In the genomic region with DNA sequence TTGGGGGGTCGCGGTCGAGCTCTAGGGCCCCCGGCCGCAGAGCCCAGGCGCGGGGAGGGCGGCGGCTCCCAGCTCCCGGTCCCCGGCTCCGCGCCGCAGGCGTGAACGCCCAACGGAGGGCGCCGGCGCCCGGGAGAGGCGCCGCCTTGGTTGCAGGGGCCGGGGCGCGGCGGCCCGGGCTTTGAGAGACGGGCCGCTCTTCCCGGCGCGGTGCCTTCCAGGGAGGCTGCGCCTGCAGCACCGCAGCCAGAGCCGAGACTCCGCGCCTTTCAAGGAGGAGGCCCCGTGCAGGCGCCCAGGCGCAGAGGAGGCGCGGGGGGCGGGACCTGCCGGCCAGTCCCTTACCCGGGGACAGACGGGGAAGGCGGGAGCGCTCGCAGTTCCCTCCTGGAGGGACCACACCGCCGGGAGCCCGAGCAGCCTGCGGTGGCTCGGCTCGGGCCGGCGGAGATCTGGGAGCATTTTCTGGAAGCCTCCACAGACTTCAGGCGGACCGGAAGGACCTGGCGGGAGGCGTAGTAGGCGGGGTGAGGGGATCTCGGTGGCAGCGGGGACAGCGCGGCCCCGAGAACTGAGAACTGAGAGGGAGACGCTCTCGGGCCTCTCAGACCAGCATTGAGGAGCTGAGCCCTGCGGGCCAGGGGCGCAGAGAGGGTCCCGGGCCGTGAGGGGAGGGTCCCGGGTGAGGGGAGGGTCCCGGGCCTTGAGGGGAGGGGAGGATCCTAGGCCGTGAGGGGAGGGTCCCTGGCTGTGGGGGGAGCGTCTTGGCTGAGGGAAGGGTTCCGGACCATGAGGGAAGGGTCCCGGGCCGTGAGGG, we compare ENCODE assay signal across 1 cellular context.
TF ChIP-seq lines count a peak whose summit lies in the region.

No MANE protein-coding gene starts in this region.

TF ChIP-seq in HEK293, 187 proteins besides CTCF, POLR2A, EP300 and RAD21 (continued from another document and continues in another):
- TF ChIP-seq ZNF510 (tag by site-specific recombination; IDR thresholded peaks at IDR 0.05; ENCODE audit: insufficient replicate concordance) (no peak), GFI1B (tag by site-specific recombination; IDR thresholded peaks at IDR 0.05) (no peak), ZNF624 (tag by site-specific recombination; IDR thresholded peaks at IDR 0.05) (no peak), ZNF311 (tag by site-specific recombination; IDR thresholded peaks at IDR 0.05; ENCODE audit: borderline replicate concordance) (no peak), ZNF571 (tag by site-specific recombination; IDR thresholded peaks at IDR 0.05) (no peak), OVOL3 (tag by site-specific recombination; IDR thresholded peaks at IDR 0.05) (no peak), ZFHX2 (tag by site-specific recombination; conservative IDR thresholded peaks at IDR 0.05) (no peak), ZNF596 (tag by site-specific recombination; IDR thresholded peaks at IDR 0.05) (no peak), HOXC10 (CRISPR knock-in tag; IDR thresholded peaks at IDR 0.05) (no peak), ZNF114 (tag by site-specific recombination; IDR thresholded peaks at IDR 0.05) (no peak), ZNF830 (tag by site-specific recombination; IDR thresholded peaks at IDR 0.05; ENCODE audit: low read depth) (no peak), ZNF76 (tag by site-specific recombination; IDR thresholded peaks at IDR 0.05; ENCODE audit: borderline replicate concordance, low read depth) (no peak), HOXD13 (CRISPR knock-in tag; IDR thresholded peaks at IDR 0.05; ENCODE audit: borderline replicate concordance) (no peak), ZNF555 (tag by site-specific recombination; conservative IDR thresholded peaks at IDR 0.05) (no peak), SP2 (tag by site-specific recombination; IDR thresholded peaks at IDR 0.05) (peak; percentile 81), ZNF341 (tag by site-specific recombination; IDR thresholded peaks at IDR 0.05; ENCODE audit: low read depth) (peak; percentile 80), ZNF37A (tag by site-specific recombination; IDR thresholded peaks at IDR 0.05) (no peak), FEZF1 (tag by site-specific recombination; IDR thresholded peaks at IDR 0.05) (no peak), ZNF677 (tag by site-specific recombination; IDR thresholded peaks at IDR 0.05) (peak; percentile 44; the same call in 1 of the 2 replicates), ZNF174 (tag by site-specific recombination; IDR thresholded peaks at IDR 0.05) (no peak), SCRT1 (tag by site-specific recombination; IDR thresholded peaks at IDR 0.05; ENCODE audit: borderline replicate concordance) (no peak), ZNF610 (tag by site-specific recombination; IDR thresholded peaks at IDR 0.05; ENCODE audit: borderline replicate concordance) (no peak), BCL11B (tag by site-specific recombination; IDR thresholded peaks at IDR 0.05; ENCODE audit: low read depth) (no peak), ZNF664 (tag by site-specific recombination; IDR thresholded peaks at IDR 0.05) (no peak), ZNF544 (tag by site-specific recombination; IDR thresholded peaks at IDR 0.05) (no peak), ZBTB17 (tag by site-specific recombination; IDR thresholded peaks at IDR 0.05) (no peak; the same call in 1 of the 2 replicates), ZNF354C (tag by site-specific recombination; IDR thresholded peaks at IDR 0.05; ENCODE audit: borderline replicate concordance, low read depth) (no peak), ZFP41 (tag by site-specific recombination; IDR thresholded peaks at IDR 0.05; ENCODE audit: borderline replicate concordance) (no peak), ZNF660 (tag by site-specific recombination; IDR thresholded peaks at IDR 0.05) (0 out of 2 replicates have a peak, but pooled peaks have one; percentile 61), ZBTB8A (tag by site-specific recombination; IDR thresholded peaks at IDR 0.05) (peak; percentile 94), ZNF777 (tag by site-specific recombination; IDR thresholded peaks at IDR 0.05; ENCODE audit: borderline replicate concordance) (no peak), ZSCAN16 (tag by site-specific recombination; IDR thresholded peaks at IDR 0.05) (no peak), ZNF16 (tag by site-specific recombination; IDR thresholded peaks at IDR 0.05; ENCODE audit: low read depth) (no peak)
- TF ChIP-seq, protein P1, sequence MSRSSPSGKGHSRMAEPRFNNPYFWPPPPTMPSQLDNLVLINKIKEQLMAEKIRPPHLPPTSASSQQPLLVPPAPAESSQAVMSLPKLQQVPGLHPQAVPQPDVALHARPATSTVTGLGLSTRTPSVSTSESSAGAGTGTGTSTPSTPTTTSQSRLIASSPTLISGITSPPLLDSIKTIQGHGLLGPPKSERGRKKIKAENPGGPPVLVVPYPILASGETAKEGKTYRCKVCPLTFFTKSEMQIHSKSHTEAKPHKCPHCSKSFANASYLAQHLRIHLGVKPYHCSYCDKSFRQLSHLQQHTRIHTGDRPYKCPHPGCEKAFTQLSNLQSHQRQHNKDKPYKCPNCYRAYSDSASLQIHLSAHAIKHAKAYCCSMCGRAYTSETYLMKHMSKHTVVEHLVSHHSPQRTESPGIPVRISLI (tag by site-specific recombination; IDR thresholded peaks at IDR 0.05), result no peak
- TF ChIP-seq, protein P2, sequence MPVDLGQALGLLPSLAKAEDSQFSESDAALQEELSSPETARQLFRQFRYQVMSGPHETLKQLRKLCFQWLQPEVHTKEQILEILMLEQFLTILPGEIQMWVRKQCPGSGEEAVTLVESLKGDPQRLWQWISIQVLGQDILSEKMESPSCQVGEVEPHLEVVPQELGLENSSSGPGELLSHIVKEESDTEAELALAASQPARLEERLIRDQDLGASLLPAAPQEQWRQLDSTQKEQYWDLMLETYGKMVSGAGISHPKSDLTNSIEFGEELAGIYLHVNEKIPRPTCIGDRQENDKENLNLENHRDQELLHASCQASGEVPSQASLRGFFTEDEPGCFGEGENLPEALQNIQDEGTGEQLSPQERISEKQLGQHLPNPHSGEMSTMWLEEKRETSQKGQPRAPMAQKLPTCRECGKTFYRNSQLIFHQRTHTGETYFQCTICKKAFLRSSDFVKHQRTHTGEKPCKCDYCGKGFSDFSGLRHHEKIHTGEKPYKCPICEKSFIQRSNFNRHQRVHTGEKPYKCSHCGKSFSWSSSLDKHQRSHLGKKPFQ (tag by site-specific recombination; IDR thresholded peaks at IDR 0.05), result peak; percentile 65; the same call in 1 of the 2 replicates
- TF ChIP-seq, protein P3, sequence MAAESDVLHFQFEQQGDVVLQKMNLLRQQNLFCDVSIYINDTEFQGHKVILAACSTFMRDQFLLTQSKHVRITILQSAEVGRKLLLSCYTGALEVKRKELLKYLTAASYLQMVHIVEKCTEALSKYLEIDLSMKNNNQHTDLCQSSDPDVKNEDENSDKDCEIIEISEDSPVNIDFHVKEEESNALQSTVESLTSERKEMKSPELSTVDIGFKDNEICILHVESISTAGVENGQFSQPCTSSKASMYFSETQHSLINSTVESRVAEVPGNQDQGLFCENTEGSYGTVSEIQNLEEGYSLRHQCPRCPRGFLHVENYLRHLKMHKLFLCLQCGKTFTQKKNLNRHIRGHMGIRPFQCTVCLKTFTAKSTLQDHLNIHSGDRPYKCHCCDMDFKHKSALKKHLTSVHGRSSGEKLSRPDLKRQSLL (tag by site-specific recombination; IDR thresholded peaks at IDR 0.05), result peak; percentile 24; the same call in 1 of the 2 replicates
- TF ChIP-seq, protein P4, sequence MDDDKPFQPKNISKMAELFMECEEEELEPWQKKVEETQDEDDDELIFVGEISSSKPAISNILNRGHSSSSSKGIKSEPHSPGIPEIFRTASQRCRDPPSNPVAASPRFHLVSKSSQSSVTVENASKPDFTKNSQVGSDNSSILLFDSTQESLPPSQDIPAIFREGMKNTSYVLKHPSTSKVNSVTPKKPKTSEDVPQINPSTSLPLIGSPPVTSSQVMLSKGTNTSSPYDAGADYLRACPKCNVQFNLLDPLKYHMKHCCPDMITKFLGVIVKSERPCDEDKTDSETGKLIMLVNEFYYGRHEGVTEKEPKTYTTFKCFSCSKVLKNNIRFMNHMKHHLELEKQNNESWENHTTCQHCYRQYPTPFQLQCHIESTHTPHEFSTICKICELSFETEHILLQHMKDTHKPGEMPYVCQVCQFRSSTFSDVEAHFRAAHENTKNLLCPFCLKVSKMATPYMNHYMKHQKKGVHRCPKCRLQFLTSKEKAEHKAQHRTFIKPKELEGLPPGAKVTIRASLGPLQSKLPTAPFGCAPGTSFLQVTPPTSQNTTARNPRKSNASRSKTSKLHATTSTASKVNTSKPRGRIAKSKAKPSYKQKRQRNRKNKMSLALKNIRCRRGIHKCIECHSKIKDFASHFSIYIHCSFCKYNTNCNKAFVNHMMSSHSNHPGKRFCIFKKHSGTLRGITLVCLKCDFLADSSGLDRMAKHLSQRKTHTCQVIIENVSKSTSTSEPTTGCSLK (tag by site-specific recombination; IDR thresholded peaks at IDR 0.05), result no peak
- TF ChIP-seq, protein P5, sequence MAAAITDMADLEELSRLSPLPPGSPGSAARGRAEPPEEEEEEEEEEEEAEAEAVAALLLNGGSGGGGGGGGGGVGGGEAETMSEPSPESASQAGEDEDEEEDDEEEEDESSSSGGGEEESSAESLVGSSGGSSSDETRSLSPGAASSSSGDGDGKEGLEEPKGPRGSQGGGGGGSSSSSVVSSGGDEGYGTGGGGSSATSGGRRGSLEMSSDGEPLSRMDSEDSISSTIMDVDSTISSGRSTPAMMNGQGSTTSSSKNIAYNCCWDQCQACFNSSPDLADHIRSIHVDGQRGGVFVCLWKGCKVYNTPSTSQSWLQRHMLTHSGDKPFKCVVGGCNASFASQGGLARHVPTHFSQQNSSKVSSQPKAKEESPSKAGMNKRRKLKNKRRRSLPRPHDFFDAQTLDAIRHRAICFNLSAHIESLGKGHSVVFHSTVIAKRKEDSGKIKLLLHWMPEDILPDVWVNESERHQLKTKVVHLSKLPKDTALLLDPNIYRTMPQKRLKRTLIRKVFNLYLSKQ (tag by site-specific recombination; IDR thresholded peaks at IDR 0.05; ENCODE audit: borderline replicate concordance), result no peak
- TF ChIP-seq, protein P6, sequence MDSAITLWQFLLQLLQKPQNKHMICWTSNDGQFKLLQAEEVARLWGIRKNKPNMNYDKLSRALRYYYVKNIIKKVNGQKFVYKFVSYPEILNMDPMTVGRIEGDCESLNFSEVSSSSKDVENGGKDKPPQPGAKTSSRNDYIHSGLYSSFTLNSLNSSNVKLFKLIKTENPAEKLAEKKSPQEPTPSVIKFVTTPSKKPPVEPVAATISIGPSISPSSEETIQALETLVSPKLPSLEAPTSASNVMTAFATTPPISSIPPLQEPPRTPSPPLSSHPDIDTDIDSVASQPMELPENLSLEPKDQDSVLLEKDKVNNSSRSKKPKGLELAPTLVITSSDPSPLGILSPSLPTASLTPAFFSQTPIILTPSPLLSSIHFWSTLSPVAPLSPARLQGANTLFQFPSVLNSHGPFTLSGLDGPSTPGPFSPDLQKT (IDR thresholded peaks at IDR 0.05; ENCODE audit: borderline replicate concordance, low read depth, low read length), result no peak
- TF ChIP-seq, protein P7, sequence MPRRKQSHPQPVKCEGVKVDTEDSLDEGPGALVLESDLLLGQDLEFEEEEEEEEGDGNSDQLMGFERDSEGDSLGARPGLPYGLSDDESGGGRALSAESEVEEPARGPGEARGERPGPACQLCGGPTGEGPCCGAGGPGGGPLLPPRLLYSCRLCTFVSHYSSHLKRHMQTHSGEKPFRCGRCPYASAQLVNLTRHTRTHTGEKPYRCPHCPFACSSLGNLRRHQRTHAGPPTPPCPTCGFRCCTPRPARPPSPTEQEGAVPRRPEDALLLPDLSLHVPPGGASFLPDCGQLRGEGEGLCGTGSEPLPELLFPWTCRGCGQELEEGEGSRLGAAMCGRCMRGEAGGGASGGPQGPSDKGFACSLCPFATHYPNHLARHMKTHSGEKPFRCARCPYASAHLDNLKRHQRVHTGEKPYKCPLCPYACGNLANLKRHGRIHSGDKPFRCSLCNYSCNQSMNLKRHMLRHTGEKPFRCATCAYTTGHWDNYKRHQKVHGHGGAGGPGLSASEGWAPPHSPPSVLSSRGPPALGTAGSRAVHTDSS (tag by site-specific recombination; IDR thresholded peaks at IDR 0.05), result no peak
- TF ChIP-seq, protein P8, sequence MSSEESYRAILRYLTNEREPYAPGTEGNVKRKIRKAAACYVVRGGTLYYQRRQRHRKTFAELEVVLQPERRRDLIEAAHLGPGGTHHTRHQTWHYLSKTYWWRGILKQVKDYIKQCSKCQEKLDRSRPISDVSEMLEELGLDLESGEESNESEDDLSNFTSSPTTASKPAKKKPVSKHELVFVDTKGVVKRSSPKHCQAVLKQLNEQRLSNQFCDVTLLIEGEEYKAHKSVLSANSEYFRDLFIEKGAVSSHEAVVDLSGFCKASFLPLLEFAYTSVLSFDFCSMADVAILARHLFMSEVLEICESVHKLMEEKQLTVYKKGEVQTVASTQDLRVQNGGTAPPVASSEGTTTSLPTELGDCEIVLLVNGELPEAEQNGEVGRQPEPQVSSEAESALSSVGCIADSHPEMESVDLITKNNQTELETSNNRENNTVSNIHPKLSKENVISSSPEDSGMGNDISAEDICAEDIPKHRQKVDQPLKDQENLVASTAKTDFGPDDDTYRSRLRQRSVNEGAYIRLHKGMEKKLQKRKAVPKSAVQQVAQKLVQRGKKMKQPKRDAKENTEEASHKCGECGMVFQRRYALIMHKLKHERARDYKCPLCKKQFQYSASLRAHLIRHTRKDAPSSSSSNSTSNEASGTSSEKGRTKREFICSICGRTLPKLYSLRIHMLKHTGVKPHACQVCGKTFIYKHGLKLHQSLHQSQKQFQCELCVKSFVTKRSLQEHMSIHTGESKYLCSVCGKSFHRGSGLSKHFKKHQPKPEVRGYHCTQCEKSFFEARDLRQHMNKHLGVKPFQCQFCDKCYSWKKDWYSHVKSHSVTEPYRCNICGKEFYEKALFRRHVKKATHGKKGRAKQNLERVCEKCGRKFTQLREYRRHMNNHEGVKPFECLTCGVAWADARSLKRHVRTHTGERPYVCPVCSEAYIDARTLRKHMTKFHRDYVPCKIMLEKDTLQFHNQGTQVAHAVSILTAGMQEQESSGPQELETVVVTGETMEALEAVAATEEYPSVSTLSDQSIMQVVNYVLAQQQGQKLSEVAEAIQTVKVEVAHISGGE (tag by site-specific recombination; conservative IDR thresholded peaks at IDR 0.05; ENCODE audit: low read depth), result no peak; the same call in 1 of the 2 replicates
- TF ChIP-seq, protein P9, sequence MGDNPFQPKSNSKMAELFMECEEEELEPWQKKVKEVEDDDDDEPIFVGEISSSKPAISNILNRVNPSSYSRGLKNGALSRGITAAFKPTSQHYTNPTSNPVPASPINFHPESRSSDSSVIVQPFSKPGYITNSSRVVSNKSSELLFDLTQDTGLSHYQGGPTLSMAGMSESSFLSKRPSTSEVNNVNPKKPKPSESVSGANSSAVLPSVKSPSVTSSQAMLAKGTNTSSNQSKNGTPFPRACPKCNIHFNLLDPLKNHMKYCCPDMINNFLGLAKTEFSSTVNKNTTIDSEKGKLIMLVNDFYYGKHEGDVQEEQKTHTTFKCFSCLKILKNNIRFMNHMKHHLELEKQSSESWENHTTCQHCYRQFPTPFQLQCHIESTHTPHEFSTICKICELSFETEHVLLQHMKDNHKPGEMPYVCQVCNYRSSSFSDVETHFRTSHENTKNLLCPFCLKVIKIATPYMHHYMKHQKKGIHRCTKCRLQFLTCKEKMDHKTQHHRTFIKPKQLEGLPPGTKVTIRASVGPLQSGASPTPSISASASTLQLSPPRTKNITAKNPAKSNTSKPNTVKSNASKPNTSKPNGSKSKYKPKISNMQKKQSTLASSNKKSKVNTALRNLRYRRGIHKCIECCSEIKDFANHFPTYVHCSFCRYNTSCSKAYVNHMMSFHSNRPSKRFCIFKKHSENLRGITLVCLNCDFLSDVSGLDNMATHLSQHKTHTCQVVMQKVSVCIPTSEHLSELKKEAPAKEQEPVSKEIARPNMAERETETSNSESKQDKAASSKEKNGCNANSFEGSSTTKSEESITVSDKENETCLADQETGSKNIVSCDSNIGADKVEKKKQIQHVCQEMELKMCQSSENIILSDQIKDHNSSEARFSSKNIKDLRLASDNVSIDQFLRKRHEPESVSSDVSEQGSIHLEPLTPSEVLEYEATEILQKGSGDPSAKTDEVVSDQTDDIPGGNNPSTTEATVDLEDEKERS (tag by site-specific recombination; IDR thresholded peaks at IDR 0.05), result no peak
